Comparison of ENCODE assay signal across 8 cellular contexts in genomic region chr4:52711834-52712171, GRCh38. TPM values are rescaled to one million over a fixed set of nuclear protein-coding genes. Genes with fewer than 3 reads are reported as not detected.
DNase-seq lines count a peak whose midpoint lies in the region; ATAC-seq and TF ChIP-seq lines count a peak whose summit lies in the region.

No MANE protein-coding gene starts in this region.

- H3K4me3 ChIP-seq in WI38 (ENCODE audit: low read depth, low read length): peak overlapping the region; percentile 75

- peak overlapping the region; percentile 64 to 80 (median 74) for H3K4me3 Mint-ChIP-seq in immature natural killer cell

- H3K36me3 Mint-ChIP-seq in immature natural killer cell: peaks cover 3 to 9% (median 3%) of the 10 kb centered on the region in 3 donors

- no peak for TF ChIP-seq CTCF in WI38 (IDR thresholded peaks at IDR 0.05; ENCODE audit: low read depth, low read length)

- H3K27me3 Mint-ChIP-seq in immature natural killer cell (ENCODE audit: low read depth in 3 of 3): peaks cover 0 to 6% (median 2%) of the 10 kb centered on the region in 3 donors

- H3K4me1 Mint-ChIP-seq in immature natural killer cell: peaks cover 30 to 46% of the 10 kb centered on the region in 2 donors

- no peaks in the 10 kb centered on the region for H3K9me3 Mint-ChIP-seq in immature natural killer cell

- peak; percentile 29 for DNase-seq in NCI-H2171 (lab: John Stamatoyannopoulos, UW)
- DNase-seq in NCI-H2171 treated with DMSO at 0.1 percent for 48 hours (lab: John Stamatoyannopoulos, UW): no peak
- no peak for DNase-seq in immature natural killer cell
- DNase-seq in NCI-H1436 treated with DMSO at 0.1 percent for 48 hours (lab: John Stamatoyannopoulos, UW): no peak
- DNase-seq in NCI-H1436 (lab: John Stamatoyannopoulos, UW): no peak
- DNase-seq in NCI-H2196 (lab: John Stamatoyannopoulos, UW; ENCODE audit: unreplicated experiment): no peak

- ATAC-seq in HG02885 (IDR thresholded peaks at IDR 0.05; ENCODE audit: poor library complexity, unreplicated experiment): peak; percentile 12

- peak overlapping the region in 4 of 6 donors; percentile 60 to 77 (median 71) for H3K27ac Mint-ChIP-seq in immature natural killer cell

RNA-seq across cellular contexts. Expression of gene ERVMER34-1, which starts 39.4 kb away (rescaled TPM):
- not detected for polyA plus RNA-seq in immature natural killer cell

RNA-seq across cellular contexts. Expression of gene USP46, which starts 52.7 kb away (rescaled TPM):
- 1 to 10 TPM in 2 of 3 donors, not detected in 1; 2.1 to 3.6 TPM for polyA plus RNA-seq in immature natural killer cell
